Comparison of ENCODE assay signal across 8 cellular contexts in genomic region chr4:115851918-115852766, GRCh38.
DNase-seq lines count a peak whose midpoint lies in the region; ATAC-seq and TF ChIP-seq lines count a peak whose summit lies in the region.

No MANE protein-coding gene starts in this region.

- H3K4me3 ChIP-seq in astrocyte of the cerebellum (ENCODE audit: low read depth, low read length) (no peak overlapping the region), mesenchymal stem cell (ENCODE audit: insufficient read depth in 1 of 2, low read depth in 1 of 2, low read length in 2 of 2) (no peak overlapping the region)

- H3K9me3 ChIP-seq in mesenchymal stem cell (ENCODE audit: control insufficient read depth, low read length), result no peaks in the 10 kb centered on the region

- H2AFZ ChIP-seq in mesenchymal stem cell (ENCODE audit: low read depth, low read length), result no peak overlapping the region

- no peak overlapping the region for H3K14ac ChIP-seq in mesenchymal stem cell (ENCODE audit: low read length in 2 of 2)

- ATAC-seq in GM19351 (IDR thresholded peaks at IDR 0.05; ENCODE audit: unreplicated experiment) (peak; percentile 87), HG03135 (IDR thresholded peaks at IDR 0.05; ENCODE audit: unreplicated experiment) (peak; percentile 92)

- H3K4ac ChIP-seq in mesenchymal stem cell (ENCODE audit: low read depth in 1 of 2, low read length in 2 of 2), result no peak overlapping the region

- no peak overlapping the region for H2AK5ac ChIP-seq in mesenchymal stem cell (ENCODE audit: low read length, severe bottlenecking)

- no peak overlapping the region for H3K18ac ChIP-seq in mesenchymal stem cell (ENCODE audit: low read depth in 1 of 2, low read length in 2 of 2)

- peak overlapping the region; percentile 12 for H4K8ac ChIP-seq in mesenchymal stem cell (ENCODE audit: low read length)

- H3K9ac ChIP-seq in mesenchymal stem cell (ENCODE audit: low read length), result no peak overlapping the region

- H4K91ac ChIP-seq in mesenchymal stem cell (ENCODE audit: low read length), result no peak overlapping the region

- peak; percentile 59 for TF ChIP-seq CTCF in astrocyte of the cerebellum (IDR thresholded peaks at IDR 0.05; ENCODE audit: low read depth, low read length, missing control alignments)

- in situ Hi-C loops in astrocyte of the cerebellum (cut with HindIII; ENCODE audit: low sequenced_read_pairs), result no loop called here

- H2BK12ac ChIP-seq in mesenchymal stem cell (ENCODE audit: low read length in 2 of 2), result no peak overlapping the region

- no peaks in the 10 kb centered on the region for H3K79me1 ChIP-seq in mesenchymal stem cell (replicated peaks; ENCODE audit: low read length, poor library complexity, severe bottlenecking)

- WGBS in mesenchymal stem cell, result 24% methylated on average over 6 of the region's 6 CpGs

- H3K23ac ChIP-seq in mesenchymal stem cell (ENCODE audit: low read length in 2 of 2), result no peak overlapping the region

- no peaks in the 10 kb centered on the region for H3K27me3 ChIP-seq in mesenchymal stem cell (ENCODE audit: control insufficient read depth in 1 of 2, insufficient read depth in 1 of 2, low read length in 2 of 2)

- no peak overlapping the region for H3K27ac ChIP-seq in mesenchymal stem cell (ENCODE audit: low read length, poor library complexity, severe bottlenecking)

- no peak overlapping the region for H2BK5ac ChIP-seq in mesenchymal stem cell (ENCODE audit: low read depth, low read length, poor library complexity, severe bottlenecking)

- no peak overlapping the region for H2BK15ac ChIP-seq in mesenchymal stem cell (ENCODE audit: low read depth, poor library complexity, severe bottlenecking)

- H3K36me3 ChIP-seq in mesenchymal stem cell (ENCODE audit: control insufficient read depth in 1 of 2, insufficient read depth in 2 of 2, low read depth in 1 of 2, low read length in 2 of 2), result no peaks in the 10 kb centered on the region

- DNase-seq in Daoy (ENCODE audit: low read depth) (peak; percentile 39), NCI-H2171 treated with DMSO at 0.1 percent for 48 hours (lab: John Stamatoyannopoulos, UW) (peak; percentile 4), astrocyte of the cerebellum (ENCODE audit: low read depth) (peak; percentile 22), mesenchymal stem cell (peak; percentile 64), cortex of kidney (lab: John Stamatoyannopoulos, UW) (no peak)
- no peak for DNase-seq in activated T-cell treated with anti-CD3 and anti-CD28 coated beads, Interleukin-2, amount 50 U/mL, for 48 hours

- H3K4me2 ChIP-seq in mesenchymal stem cell (ENCODE audit: low read length, poor library complexity, severe bottlenecking), result no peak overlapping the region

- no peak overlapping the region for H2BK120ac ChIP-seq in mesenchymal stem cell (ENCODE audit: low read depth, low read length)

- peaks cover 2% of the 10 kb centered on the region for H3K4me1 ChIP-seq in mesenchymal stem cell (ENCODE audit: control insufficient read depth, insufficient read depth, low read depth, low read length)

Comparison
In these comparisons a context has a peak if more than half of its experiments do, and no peak if none do; other contexts are left out.
1. DNase-seq: peak in Daoy (single experiment), NCI-H2171 treated with DMSO at 0.1 percent for 48 hours (single experiment), astrocyte of the cerebellum (single experiment) and mesenchymal stem cell (single experiment); none in activated T-cell treated with anti-CD3 and anti-CD28 coated beads, Interleukin-2, amount 50 U/mL, for 48 hours (0 of 2) and cortex of kidney (single experiment).